ENCODE assay signal across 11 cellular contexts in the genomic region with DNA sequence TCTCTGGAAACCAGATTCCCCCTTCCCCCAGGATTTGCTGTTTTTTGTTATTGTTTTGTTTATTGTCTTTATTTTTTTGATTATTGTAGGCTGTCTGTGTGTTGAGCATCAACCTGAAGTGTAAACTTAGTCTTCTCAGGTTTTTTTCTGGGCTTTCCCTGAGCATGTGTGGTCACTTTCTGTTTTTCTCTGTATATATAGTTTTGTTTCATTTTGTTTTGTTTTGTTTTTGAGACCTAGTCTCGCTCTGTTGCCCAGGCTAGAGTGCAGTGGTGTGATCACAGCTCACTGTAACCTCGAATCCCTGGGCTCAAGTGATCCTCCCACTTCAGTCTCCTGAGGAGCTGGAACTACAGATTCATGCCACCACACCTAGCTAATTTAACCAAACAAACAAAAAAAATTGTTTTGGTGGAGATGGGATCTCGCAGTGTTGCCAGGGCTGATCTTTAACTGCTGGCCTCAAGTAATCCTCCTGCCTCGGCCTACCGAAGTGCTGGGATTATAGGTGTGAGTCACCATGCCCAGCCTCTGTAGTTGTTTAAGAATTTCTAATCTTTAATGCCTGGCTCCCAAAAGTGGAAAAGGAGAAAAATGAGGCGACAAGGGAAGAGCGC.
DNase-seq lines count a peak whose midpoint lies in the region; ATAC-seq lines count a peak whose summit lies in the region.
"Had no signal": no experiment of that assay in that cellular context is flagged by ENCODE, and none has a peak within 500 bp of the region (broad histone marks: within the 10 kb centered on the region; RNA-seq: fewer than 3 reads in every experiment).

No MANE protein-coding gene starts in this region.

- H3K4me3 Mint-ChIP-seq in memory B cell, result peak overlapping the region; percentile 71
- H3K4me3 Mint-ChIP-seq: neural crest cell had no signal

- H3K36me3 Mint-ChIP-seq in memory B cell, result peaks cover 4% of the 10 kb centered on the region

- peaks cover 14% of the 10 kb centered on the region for H3K4me1 Mint-ChIP-seq in memory B cell
- H3K4me1 Mint-ChIP-seq: neural crest cell had no signal

- H3K9me3 Mint-ChIP-seq in memory B cell, result peaks cover 6% of the 10 kb centered on the region

- H3K27ac Mint-ChIP-seq in memory B cell, result peak overlapping the region; percentile 92

- H3K27me3 Mint-ChIP-seq in memory B cell, result no peaks in the 10 kb centered on the region

- ATAC-seq in GM18861 (IDR thresholded peaks at IDR 0.05; ENCODE audit: unreplicated experiment), result peak; percentile 88
- ATAC-seq in GM21717 (IDR thresholded peaks at IDR 0.05; ENCODE audit: unreplicated experiment), result peak; percentile 73
- ATAC-seq in HG03432 (IDR thresholded peaks at IDR 0.05; ENCODE audit: unreplicated experiment), result peak; percentile 83
- peak; percentile 90 for ATAC-seq in memory B cell (ENCODE audit: low read depth)
- no peak for ATAC-seq in HG03039 (IDR thresholded peaks at IDR 0.05; ENCODE audit: unreplicated experiment)

- DNase-seq in memory B cell (ENCODE audit: low spot score in 2 of 2), result no peak
- no peak for DNase-seq in activated CD8-positive, alpha-beta memory T cell treated with anti-CD3 and anti-CD28 coated beads, Interleukin-2, amount 50 U/mL, for 4 hours
- no peak for DNase-seq in NCI-H1105 (lab: John Stamatoyannopoulos, UW)
- no peak for DNase-seq in NCI-H1694 treated with DMSO at 0.1 percent for 48 hours (lab: John Stamatoyannopoulos, UW)
- DNase-seq: adrenal gland, NCI-H446 treated with DMSO at 0.1 percent for 48 hours had no signal
